ENCODE assay signal across 25 cellular contexts in genomic region chr2:10777842-10778723, GRCh38. TPM values are rescaled to one million over a fixed set of nuclear protein-coding genes. Genes with fewer than 3 reads are reported as not detected.
DNase-seq lines count a peak whose midpoint lies in the region; ATAC-seq and TF ChIP-seq lines count a peak whose summit lies in the region.
"Had no signal": no experiment of that assay in that cellular context is flagged by ENCODE, and none has a peak within 500 bp of the region (broad histone marks: within the 10 kb centered on the region; RNA-seq: fewer than 3 reads in every experiment).

No MANE protein-coding gene starts in this region.

- no peak for TF ChIP-seq EP300 in suprapubic skin (IDR thresholded peaks at IDR 0.05)

- peaks cover 19% of the 10 kb centered on the region for H3K36me3 Mint-ChIP-seq in activated naive CD8-positive, alpha-beta T cell treated with anti-CD3 and anti-CD28 coated beads, Interleukin-2, amount 50 U/mL, for 24 hours (ENCODE audit: low read depth)
- peaks cover 13% of the 10 kb centered on the region for H3K36me3 Mint-ChIP-seq in activated naive CD8-positive, alpha-beta T cell treated with anti-CD3 and anti-CD28 coated beads for 36 hours
- H3K36me3 Mint-ChIP-seq in memory B cell, result peaks cover 20% of the 10 kb centered on the region

- no peaks in the 10 kb centered on the region for H3K4me1 Mint-ChIP-seq in activated naive CD8-positive, alpha-beta T cell treated with anti-CD3 and anti-CD28 coated beads, Interleukin-2, amount 50 U/mL, for 24 hours
- H3K4me1 Mint-ChIP-seq in activated naive CD8-positive, alpha-beta T cell treated with anti-CD3 and anti-CD28 coated beads for 36 hours, result no peaks in the 10 kb centered on the region
- no peaks in the 10 kb centered on the region for H3K4me1 Mint-ChIP-seq in memory B cell
- H3K4me1 Mint-ChIP-seq: IgD-negative memory B cell had no signal

- no peaks in the 10 kb centered on the region for H3K9me3 ChIP-seq in suprapubic skin
- H3K9me3 ChIP-seq: MG63, prostate gland, uterus had no signal

- no peak overlapping the region for H3K4me3 ChIP-seq in suprapubic skin
- H3K4me3 ChIP-seq: MG63, prostate gland, smooth muscle cell, uterus had no signal

- H3K9me3 Mint-ChIP-seq in activated naive CD8-positive, alpha-beta T cell treated with anti-CD3 and anti-CD28 coated beads, Interleukin-2, amount 50 U/mL, for 24 hours, result no peaks in the 10 kb centered on the region
- H3K9me3 Mint-ChIP-seq in activated naive CD8-positive, alpha-beta T cell treated with anti-CD3 and anti-CD28 coated beads for 36 hours, result no peaks in the 10 kb centered on the region
- no peaks in the 10 kb centered on the region for H3K9me3 Mint-ChIP-seq in memory B cell
- H3K9me3 Mint-ChIP-seq: dendritic cell treated with granulocyte-macrophage colony-stimulating factor and Interleukin-4, amounts not matched to agents 40 ng/mL and 50 ng/mL, for 4 days; IgD-negative memory B cell; natural killer cell treated with Interleukin-12 subunit alpha and Interleukin-12 subunit beta and Interleukin-15 and Interleukin-18, amount 100 ng/mL, for 72 hours had no signal

- no peaks in the 10 kb centered on the region for H3K27me3 Mint-ChIP-seq in activated naive CD8-positive, alpha-beta T cell treated with anti-CD3 and anti-CD28 coated beads, Interleukin-2, amount 50 U/mL, for 24 hours
- H3K27me3 Mint-ChIP-seq in activated naive CD8-positive, alpha-beta T cell treated with anti-CD3 and anti-CD28 coated beads for 36 hours, result no peaks in the 10 kb centered on the region
- H3K27me3 Mint-ChIP-seq in memory B cell, result no peaks in the 10 kb centered on the region
- H3K27me3 Mint-ChIP-seq: dendritic cell treated with granulocyte-macrophage colony-stimulating factor and Interleukin-4, amounts not matched to agents 40 ng/mL and 50 ng/mL, for 4 days; IgD-negative memory B cell; natural killer cell treated with Interleukin-12 subunit alpha and Interleukin-12 subunit beta and Interleukin-15 and Interleukin-18, amount 100 ng/mL, for 72 hours had no signal

- peaks cover 13% of the 10 kb centered on the region for H3K4me1 ChIP-seq in suprapubic skin
- H3K4me1 ChIP-seq: uterus had no signal

- no peak for DNase-seq in activated naive CD8-positive, alpha-beta T cell treated with anti-CD3 and anti-CD28 coated beads, Interleukin-2, amount 50 U/mL, for 24 hours
- DNase-seq in activated naive CD8-positive, alpha-beta T cell treated with anti-CD3 and anti-CD28 coated beads for 36 hours, result no peak
- peak; percentile 13 for DNase-seq in glomerular visceral epithelial cell (ENCODE audit: extremely low spot score)
- DNase-seq in memory B cell (ENCODE audit: low spot score in 2 of 2), result no peak
- peak; percentile 51 to 71 for DNase-seq in suprapubic skin (ENCODE audit: low spot score in 2 of 2)
- no peak for DNase-seq in stimulated activated CD4-positive, alpha-beta T cell treated with anti-CD3 and anti-CD28 coated beads, Interleukin-15, amount 100 ng/mL, for 24 hours
- DNase-seq in H4 (ENCODE audit: low spot score), result no peak
- DNase-seq in T1000 (lab: John Stamatoyannopoulos, UW), result no peak
- DNase-seq: activated CD4-positive, alpha-beta T cell treated with anti-CD3 and anti-CD28 coated beads for 48 hours; activated gamma-delta T cell; C1 segment of cervical spinal cord; MG63; NCI-H1417 treated with DMSO at 0.1 percent for 48 hours; NCI-H526; SHP77 treated with DMSO at 0.1 percent for 48 hours; stimulated activated CD4-positive, alpha-beta T cell treated with anti-CD3 and anti-CD28 coated beads, Interleukin-4, amount 100 ng/mL, for 4 hours; T-helper 1 cell; uterus had no signal

- peaks cover 46% of the 10 kb centered on the region for H3K36me3 ChIP-seq in suprapubic skin
- H3K36me3 ChIP-seq: uterus had no signal

- no peak for TF ChIP-seq POLR2A in suprapubic skin (IDR thresholded peaks at IDR 0.05)

- peak; percentile 18 for ATAC-seq in activated naive CD8-positive, alpha-beta T cell treated with anti-CD3 and anti-CD28 coated beads, Interleukin-2, amount 50 U/mL, for 24 hours
- ATAC-seq in memory B cell (ENCODE audit: low read depth), result no peak

- H3K27me3 ChIP-seq in suprapubic skin, result no peaks in the 10 kb centered on the region
- H3K27me3 ChIP-seq: MG63, uterus had no signal

- no peak overlapping the region for H3K4me3 Mint-ChIP-seq in activated naive CD8-positive, alpha-beta T cell treated with anti-CD3 and anti-CD28 coated beads, Interleukin-2, amount 50 U/mL, for 24 hours
- H3K4me3 Mint-ChIP-seq in activated naive CD8-positive, alpha-beta T cell treated with anti-CD3 and anti-CD28 coated beads for 36 hours, result no peak overlapping the region
- H3K4me3 Mint-ChIP-seq in memory B cell, result no peak overlapping the region
- H3K4me3 Mint-ChIP-seq: dendritic cell treated with granulocyte-macrophage colony-stimulating factor and Interleukin-4, amounts not matched to agents 40 ng/mL and 50 ng/mL, for 4 days; IgD-negative memory B cell; natural killer cell treated with Interleukin-12 subunit alpha and Interleukin-12 subunit beta and Interleukin-15 and Interleukin-18, amount 100 ng/mL, for 72 hours had no signal

- H3K27ac ChIP-seq in suprapubic skin, result no peak overlapping the region
- H3K27ac ChIP-seq: prostate gland, uterus had no signal

- 82% methylated on average over 13 of the region's 27 CpGs for WGBS in suprapubic skin

- TF ChIP-seq CTCF in suprapubic skin (IDR thresholded peaks at IDR 0.05), result no peak

- H3K27ac Mint-ChIP-seq in activated naive CD8-positive, alpha-beta T cell treated with anti-CD3 and anti-CD28 coated beads, Interleukin-2, amount 50 U/mL, for 24 hours, result no peak overlapping the region
- H3K27ac Mint-ChIP-seq in activated naive CD8-positive, alpha-beta T cell treated with anti-CD3 and anti-CD28 coated beads for 36 hours, result no peak overlapping the region
- H3K27ac Mint-ChIP-seq in memory B cell, result peak overlapping the region; percentile 17
- H3K27ac Mint-ChIP-seq: dendritic cell treated with granulocyte-macrophage colony-stimulating factor and Interleukin-4, amounts not matched to agents 40 ng/mL and 50 ng/mL, for 4 days; IgD-negative memory B cell; natural killer cell treated with Interleukin-12 subunit alpha and Interleukin-12 subunit beta and Interleukin-15 and Interleukin-18, amount 100 ng/mL, for 72 hours had no signal

RNA-seq across cellular contexts. Expression of gene PDIA6, which starts 34.5 kb away (rescaled TPM):
- 100 to 1,000 TPM; 147 to 148 TPM for total RNA-seq in activated naive CD8-positive, alpha-beta T cell treated with anti-CD3 and anti-CD28 coated beads for 36 hours
- total RNA-seq in suprapubic skin, result 10 to 100 TPM; 40.2 to 77.5 (median 63.1) TPM
- 277 and 293 TPM in 2 replicates for total RNA-seq in H4 (2014; rRNA removed; shearing (Covaris generic))

RNA-seq across cellular contexts. Expression of gene ATP6V1C2, which starts 56.7 kb away (rescaled TPM):
- not detected for total RNA-seq in activated naive CD8-positive, alpha-beta T cell treated with anti-CD3 and anti-CD28 coated beads for 36 hours
- total RNA-seq in suprapubic skin, result 1,000 to 10,000 TPM in 1 of 4 donors, 100 to 1,000 TPM in 3; 142 to 1,335 (median 496) TPM
- total RNA-seq in H4 (2014; rRNA removed; shearing (Covaris generic)), result 0.04 TPM in 2 replicates
- total RNA-seq: A673; G401; natural killer cell treated with Interleukin-12 subunit alpha and Interleukin-12 subunit beta and Interleukin-15 and Interleukin-18, amount 100 ng/mL, for 72 hours had no signal

Comparison
In these comparisons a context has a peak if more than half of its experiments do, and no peak if none do; other contexts are left out.
1. DNase-seq: peak in glomerular visceral epithelial cell (single experiment) and suprapubic skin (2 of 2); none in activated naive CD8-positive, alpha-beta T cell treated with anti-CD3 and anti-CD28 coated beads, Interleukin-2, amount 50 U/mL, for 24 hours (single experiment), activated naive CD8-positive, alpha-beta T cell treated with anti-CD3 and anti-CD28 coated beads for 36 hours (single experiment), memory B cell (0 of 2), stimulated activated CD4-positive, alpha-beta T cell treated with anti-CD3 and anti-CD28 coated beads, Interleukin-15, amount 100 ng/mL, for 24 hours (single experiment), H4 (single experiment) and T1000 (single experiment).
2. RNA of gene ATP6V1C2, which starts 56.7 kb away (total RNA-seq): 142 to 1,335 TPM in suprapubic skin; not detected in activated naive CD8-positive, alpha-beta T cell treated with anti-CD3 and anti-CD28 coated beads for 36 hours and 0.04 TPM in H4; every median in the first group is over 100 times any median in the second.